ENCODE assay signal across 10 cellular contexts in genomic region chr11:14373941-14374646, GRCh38. TPM values are rescaled to one million over a fixed set of nuclear protein-coding genes. Genes with fewer than 3 reads are reported as not detected.
A peak's percentile ranks its signal among the peaks of the same experiment; 100 is the strongest.
DNase-seq lines count a peak whose midpoint lies in the region; ATAC-seq and TF ChIP-seq lines count a peak whose summit lies in the region.
"Had no signal": no experiment of that assay in that cellular context is flagged by ENCODE, and none has a peak within 500 bp of the region (broad histone marks: within the 10 kb centered on the region; RNA-seq: fewer than 3 reads in every experiment).

No MANE protein-coding gene starts in this region.

- TF ChIP-seq CTCF in ascending aorta (IDR thresholded peaks at IDR 0.05) (no peak), left ventricle myocardium inferior (IDR thresholded peaks at IDR 0.05; ENCODE audit: borderline replicate concordance) (no peak), colonic mucosa (IDR thresholded peaks at IDR 0.05) (no peak)

- no peak overlapping the region for H3K4me3 ChIP-seq in ascending aorta
- H3K4me3 ChIP-seq in left ventricle myocardium inferior, result no peak overlapping the region
- H3K4me3 ChIP-seq in skeletal muscle tissue (ENCODE audit: low read length in 3 of 3), result no peak overlapping the region
- H3K4me3 ChIP-seq in colonic mucosa, result no peak overlapping the region

- ATAC-seq in effector memory CD8-positive, alpha-beta T cell (replicated peaks), result no peak
- ATAC-seq: T-cell had no signal

- H3K27me3 ChIP-seq in ascending aorta (no peaks in the 10 kb centered on the region), left ventricle myocardium inferior (ENCODE audit: low read depth) (no peaks in the 10 kb centered on the region), skeletal muscle tissue (ENCODE audit: control insufficient read depth in 3 of 3, insufficient read depth in 3 of 3, low read length in 3 of 3) (no peaks in the 10 kb centered on the region), colonic mucosa (no peaks in the 10 kb centered on the region)

- H3K27ac ChIP-seq in ascending aorta, result peak overlapping the region; percentile 77 to 93
- peak overlapping the region; percentile 74 for H3K27ac ChIP-seq in left ventricle myocardium inferior (replicated peaks)
- peak overlapping the region; percentile 71 for H3K27ac ChIP-seq in skeletal muscle tissue (ENCODE audit: low read depth, low read length)
- no peak overlapping the region for H3K27ac ChIP-seq in colonic mucosa

- no peaks in the 10 kb centered on the region for H3K36me3 ChIP-seq in ascending aorta
- H3K36me3 ChIP-seq in left ventricle myocardium inferior, result no peaks in the 10 kb centered on the region
- no peaks in the 10 kb centered on the region for H3K36me3 ChIP-seq in skeletal muscle tissue (ENCODE audit: control insufficient read depth in 3 of 3, insufficient read depth in 3 of 3, low read length in 3 of 3)
- no peaks in the 10 kb centered on the region for H3K36me3 ChIP-seq in colonic mucosa

- no peak overlapping the region for H3K4me3 Mint-ChIP-seq in effector memory CD8-positive, alpha-beta T cell
- H3K4me3 Mint-ChIP-seq: T-cell had no signal

- H3K9me3 Mint-ChIP-seq in effector memory CD8-positive, alpha-beta T cell, result no peaks in the 10 kb centered on the region
- H3K9me3 Mint-ChIP-seq: T-cell had no signal

- intact Hi-C loops in ascending aorta (cut with DNase I) (no loop called here), left ventricle myocardium inferior (cut with micrococcal nuclease) (no loop called here), colonic mucosa (cut with DNase I) (no loop called here)

- no peak overlapping the region for H3K27ac Mint-ChIP-seq in effector memory CD8-positive, alpha-beta T cell
- H3K27ac Mint-ChIP-seq: T-cell had no signal

- no peaks in the 10 kb centered on the region for H3K9me3 ChIP-seq in ascending aorta
- no peaks in the 10 kb centered on the region for H3K9me3 ChIP-seq in left ventricle myocardium inferior (replicated peaks)
- H3K9me3 ChIP-seq in skeletal muscle tissue (ENCODE audit: control insufficient read depth in 3 of 3, low read length in 3 of 3), result no peaks in the 10 kb centered on the region
- no peaks in the 10 kb centered on the region for H3K9me3 ChIP-seq in colonic mucosa

- peaks cover 6 to 8% of the 10 kb centered on the region in 2 donors for H3K4me1 Mint-ChIP-seq in effector memory CD8-positive, alpha-beta T cell (ENCODE audit: low read depth in 2 of 2)
- H3K4me1 Mint-ChIP-seq: T-cell had no signal

- H3K27me3 Mint-ChIP-seq in effector memory CD8-positive, alpha-beta T cell, result peaks cover 0 to 5% of the 10 kb centered on the region in 2 donors

- H3K4me1 ChIP-seq in ascending aorta (peaks cover 3 to 29% of the 10 kb centered on the region in 2 donors), left ventricle myocardium inferior (peaks cover 19% of the 10 kb centered on the region), skeletal muscle tissue (ENCODE audit: control insufficient read depth in 3 of 3, insufficient read depth in 3 of 3, low read length in 3 of 3) (peaks cover 8 to 16% (median 15%) of the 10 kb centered on the region in 3 donors), colonic mucosa (no peaks in the 10 kb centered on the region)

- DNase-seq in HS-5 (ENCODE audit: low read depth) (peak; percentile 61), ascending aorta (ENCODE audit: low spot score in 2 of 2) (peak; percentile 41 to 94), left ventricle myocardium inferior (no peak), colonic mucosa (no peak)
- DNase-seq in central memory CD4-positive, alpha-beta T cell, result no peak
- no peak for DNase-seq in effector memory CD8-positive, alpha-beta T cell
- DNase-seq: activated CD8-positive, alpha-beta memory T cell treated with anti-CD3 and anti-CD28 coated beads, Interleukin-2, amount 50 U/mL, for 48 hours; NCI-H2227 treated with DMSO at 0.1 percent for 48 hours; T-cell had no signal

- peak overlapping the region; percentile 7 to 27 (median 25) for H3K9ac ChIP-seq in skeletal muscle tissue (ENCODE audit: low read depth in 1 of 3, low read length in 3 of 3)
- H3K9ac ChIP-seq in colonic mucosa (ENCODE audit: low read depth in 2 of 2, low read length in 2 of 2), result no peak overlapping the region

- H3K36me3 Mint-ChIP-seq in effector memory CD8-positive, alpha-beta T cell (ENCODE audit: insufficient read depth), result no peaks in the 10 kb centered on the region

RNA-seq across cellular contexts. Expression of gene RRAS2, which starts 15.1 kb away (rescaled TPM):
- total RNA-seq in ascending aorta (28.1 TPM), left ventricle myocardium inferior (45.3 TPM), skeletal muscle tissue (39.7 TPM), colonic mucosa (10 to 100 TPM; 26.9 to 44.0 TPM)

Comparison
In these comparisons a context has a peak if more than half of its experiments do, and no peak if none do; other contexts are left out.
1. DNase-seq: peak in HS-5 (single experiment) and ascending aorta (2 of 2); none in left ventricle myocardium inferior (single experiment), central memory CD4-positive, alpha-beta T cell (single experiment), effector memory CD8-positive, alpha-beta T cell (0 of 3) and colonic mucosa (single experiment).
2. H3K9ac ChIP-seq: peak in skeletal muscle tissue (3 of 3); none in colonic mucosa (0 of 2).